In the genomic region with DNA sequence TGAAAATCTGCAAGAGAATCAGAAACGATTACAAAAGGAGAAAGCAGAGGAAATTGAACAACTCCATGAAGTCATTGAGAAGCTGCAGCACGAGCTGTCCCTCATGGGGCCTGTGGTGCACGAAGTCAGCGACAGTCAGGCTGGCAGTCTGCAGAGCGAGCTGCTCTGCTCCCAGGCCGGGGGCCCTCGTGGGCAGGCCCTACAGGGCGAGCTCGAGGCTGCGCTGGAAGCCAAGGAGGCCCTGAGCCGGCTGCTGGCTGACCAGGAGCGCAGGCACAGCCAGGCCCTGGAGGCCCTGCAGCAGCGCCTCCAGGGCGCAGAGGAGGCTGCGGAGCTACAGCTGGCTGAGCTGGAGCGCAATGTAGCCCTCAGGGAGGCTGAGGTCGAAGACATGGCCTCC, we compare ENCODE assay signal across 1 cellular context.
TF ChIP-seq lines count a peak whose summit lies in the region.

No MANE protein-coding gene starts in this region.

TF ChIP-seq in endothelial cell of umbilical vein, 7 proteins besides CTCF, POLR2A, EP300 and RAD21:
- TF ChIP-seq POLR2AphosphoS5 (IDR thresholded peaks at IDR 0.05; ENCODE audit: insufficient read depth, low read depth, low read length), result no peak
- TF ChIP-seq MYC (IDR thresholded peaks at IDR 0.05; ENCODE audit: low read depth, low read length), result no peak
- TF ChIP-seq EZH2 (IDR thresholded peaks at IDR 0.05; ENCODE audit: borderline replicate concordance, low read depth, low read length, severe bottlenecking), result no peak
- no peak for TF ChIP-seq JUN (IDR thresholded peaks at IDR 0.05; ENCODE audit: borderline replicate concordance, insufficient read depth, insufficient read length, low read depth)
- TF ChIP-seq GATA2 (IDR thresholded peaks at IDR 0.05; ENCODE audit: insufficient read depth, insufficient read length, low read depth, low read length), result no peak
- TF ChIP-seq FOS (IDR thresholded peaks at IDR 0.05; ENCODE audit: borderline replicate concordance, insufficient read depth, low read length), result no peak
- TF ChIP-seq, protein P1, sequence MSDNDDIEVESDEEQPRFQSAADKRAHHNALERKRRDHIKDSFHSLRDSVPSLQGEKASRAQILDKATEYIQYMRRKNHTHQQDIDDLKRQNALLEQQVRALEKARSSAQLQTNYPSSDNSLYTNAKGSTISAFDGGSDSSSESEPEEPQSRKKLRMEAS (IDR thresholded peaks at IDR 0.05; ENCODE audit: insufficient read depth, insufficient read length), result no peak
